In the genomic region with DNA sequence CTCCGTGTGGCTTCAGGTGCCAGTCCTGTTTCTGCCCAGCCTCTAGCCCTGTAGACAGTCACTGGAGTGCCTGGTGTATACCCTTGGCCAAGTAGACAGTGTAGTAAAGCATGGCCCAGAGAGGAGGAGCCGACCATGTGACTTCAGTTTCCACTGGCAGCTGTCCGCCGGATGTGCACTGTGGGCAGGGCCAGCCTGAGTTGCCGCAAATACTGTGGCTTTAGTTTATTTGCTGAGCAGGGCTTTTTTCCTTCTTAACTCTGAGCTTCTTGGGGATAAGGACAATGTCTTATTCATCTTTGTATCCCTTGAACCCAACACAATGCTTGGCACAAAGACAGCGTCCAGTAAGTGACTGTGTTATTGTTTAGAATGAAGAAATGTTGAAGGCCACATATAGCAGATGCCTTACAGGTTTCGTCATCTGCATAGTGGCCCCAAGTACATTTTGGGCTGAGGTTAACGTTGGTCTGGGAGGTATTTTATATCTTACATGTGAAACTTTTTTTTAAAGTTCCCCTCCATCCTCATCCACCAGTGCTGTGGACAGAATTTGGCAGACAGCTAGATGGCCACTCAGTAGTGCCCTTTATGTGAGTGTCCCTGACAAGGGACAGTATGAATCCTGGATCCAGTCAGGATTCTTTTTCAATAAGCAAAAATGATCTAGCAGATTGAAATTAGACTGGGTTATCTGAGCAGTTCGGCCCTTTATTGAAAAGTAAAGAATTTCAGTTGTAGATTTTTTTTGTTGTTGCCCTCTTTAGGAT, we compare ENCODE assay signal across 8 cellular contexts. TPM values are rescaled to one million over a fixed set of nuclear protein-coding genes. Genes with fewer than 3 reads are reported as not detected.
A peak's percentile ranks its signal among the peaks of the same experiment; 100 is the strongest.
DNase-seq lines count a peak whose midpoint lies in the region; ATAC-seq and TF ChIP-seq lines count a peak whose summit lies in the region.

No MANE protein-coding gene starts in this region.

- H3K9me3 ChIP-seq in left lung: no peaks in the 10 kb centered on the region

- DNase-seq in SKM-1 (lab: John Stamatoyannopoulos, UW; ENCODE audit: unreplicated experiment) (peak; percentile 49), amniotic epithelial cell (ENCODE audit: low read depth) (peak; percentile 32), left lung (peak; percentile 90 to 91), NCI-H226 (no peak), islet precursor cell (no peak)
- peak; percentile 43 for DNase-seq in stimulated activated CD8-positive, alpha-beta memory T cell treated with anti-CD3 and anti-CD28 coated beads, Interleukin-12 subunit alpha, Interleukin-12 subunit beta, amount 100 ng/mL, for 4 hours (ENCODE audit: low read depth)

- peaks cover 0 to 37% of the 10 kb centered on the region in 2 donors for H3K36me3 ChIP-seq in left lung

- intact Hi-C loops in left lung (cut with DNase I): no loop called here

- no peak for TF ChIP-seq CTCF in left lung (IDR thresholded peaks at IDR 0.05)

- H3K4me3 ChIP-seq in left lung: peak overlapping the region in 1 of 2 donors; percentile 1

- peaks cover 61 to 81% of the 10 kb centered on the region in 2 donors for H3K4me1 ChIP-seq in left lung

- peak overlapping the region; percentile 84 to 90 for H3K27ac ChIP-seq in left lung

- H3K27me3 ChIP-seq in left lung: no peaks in the 10 kb centered on the region

- peak; percentile 100 for ATAC-seq in GM18511 (IDR thresholded peaks at IDR 0.05; ENCODE audit: unreplicated experiment)
- peak; percentile 80 for ATAC-seq in HG02970 (IDR thresholded peaks at IDR 0.05; ENCODE audit: low FRiP score, unreplicated experiment)
- ATAC-seq in left lung: peak; percentile 95

RNA-seq across cellular contexts. Expression of gene CYP17A1, which starts 40.6 kb away (rescaled TPM):
- total RNA-seq in left lung: under 1 TPM; 0.52 to 0.58 TPM

RNA-seq across cellular contexts. Expression of gene WBP1L, which starts 52.8 kb away (rescaled TPM):
- 10 to 100 TPM; 48.4 to 49.8 TPM for total RNA-seq in left lung

RNA-seq across cellular contexts. Expression of gene BORCS7, which starts 57.5 kb away (rescaled TPM):
- 10 to 100 TPM; 15.6 to 24.6 TPM for total RNA-seq in left lung

Comparison
In these comparisons a context has a peak if more than half of its experiments do, and no peak if none do; other contexts are left out.
1. DNase-seq: peak in SKM-1 (single experiment), amniotic epithelial cell (single experiment), left lung (2 of 2) and stimulated activated CD8-positive, alpha-beta memory T cell treated with anti-CD3 and anti-CD28 coated beads, Interleukin-12 subunit alpha, Interleukin-12 subunit beta, amount 100 ng/mL, for 4 hours (single experiment); none in NCI-H226 (single experiment) and islet precursor cell (single experiment).
2. Peak in every context shown above with its lines, with median percentiles within 50 percentile points of each other: ATAC-seq.